In the genomic region with DNA sequence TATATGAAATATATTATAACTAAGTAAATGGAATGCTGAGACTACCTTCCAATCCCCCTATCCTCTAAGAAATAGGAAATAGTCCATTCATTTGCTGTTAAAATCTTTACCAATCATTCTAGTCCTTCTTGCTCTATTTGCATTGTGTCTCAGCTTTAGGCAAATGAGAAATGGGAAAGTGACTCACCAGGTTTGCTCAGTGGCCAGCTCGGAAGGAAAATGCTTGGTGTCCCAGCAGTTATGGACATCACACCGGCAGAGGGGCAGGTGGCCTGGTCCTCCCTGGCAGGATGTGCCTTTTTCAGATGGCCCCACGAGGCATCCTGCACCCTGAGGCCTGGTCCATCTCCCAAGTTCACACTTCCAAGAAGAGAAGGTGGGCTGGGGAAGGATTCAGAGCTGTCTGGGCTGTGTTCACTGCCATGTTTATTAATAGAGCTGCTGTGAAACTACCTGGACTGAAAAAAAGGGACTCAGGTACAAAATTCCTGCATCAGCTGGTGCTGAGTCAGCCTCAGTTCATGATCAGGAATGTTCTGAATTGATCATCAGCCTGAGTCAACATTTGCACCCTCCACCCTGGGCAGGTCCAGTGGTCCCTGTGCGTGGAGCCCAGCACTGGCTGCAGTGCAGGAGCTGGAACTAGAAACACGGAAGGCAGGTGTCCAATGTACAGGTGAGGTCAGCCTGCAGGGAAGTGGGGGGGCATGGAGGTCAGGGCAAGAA, we compare ENCODE assay signal across 17 cellular contexts.
A peak's percentile ranks its signal among the peaks of the same experiment; 100 is the strongest.
DNase-seq lines count a peak whose midpoint lies in the region; ATAC-seq and TF ChIP-seq lines count a peak whose summit lies in the region.
"Had no signal": no experiment of that assay in that cellular context is flagged by ENCODE, and none has a peak within 500 bp of the region (broad histone marks: within the 10 kb centered on the region; RNA-seq: fewer than 3 reads in every experiment).

No MANE protein-coding gene starts in this region.

- H3K4me3 Mint-ChIP-seq in CD4-positive, alpha-beta T cell: no peak overlapping the region
- no peak overlapping the region for H3K4me3 Mint-ChIP-seq in activated T-helper 17 cell treated with anti-CD3 and anti-CD28 coated beads, Interleukin-2, amount 50 U/mL, for 72 hours
- H3K4me3 Mint-ChIP-seq: activated CD4-positive, alpha-beta memory T cell treated with anti-CD3 and anti-CD28 coated beads for 36 hours; effector memory CD8-positive, alpha-beta T cell; memory B cell; nephron; stimulated activated naive CD8-positive, alpha-beta T cell treated with anti-CD3 and anti-CD28 coated beads, Interleukin-15, amount 100 ng/mL, for 72 hours had no signal

- POLR2A ChIA-PET in PC-9 (lab: Charles Lee; ENCODE audit: unreplicated experiment): no interaction called here
- POLR2A ChIA-PET in CD4-positive, alpha-beta T cell (lab: Charles Lee): no interaction called here

- H2AFZ ChIP-seq in PC-9: no peak overlapping the region

- peak overlapping the region; percentile 43 for H3K4me2 ChIP-seq in PC-9

- no peaks in the 10 kb centered on the region for H3K79me2 ChIP-seq in PC-9 (ENCODE audit: low read depth)

- no peaks in the 10 kb centered on the region for H3K27me3 ChIP-seq in PC-9 (ENCODE audit: insufficient read depth, low read depth)
- H3K27me3 ChIP-seq in CD4-positive, alpha-beta T cell (ENCODE audit: control insufficient read depth, insufficient read depth, low read length): no peaks in the 10 kb centered on the region
- H3K27me3 ChIP-seq: gastroesophageal sphincter had no signal

- H3K4me1 Mint-ChIP-seq in CD4-positive, alpha-beta T cell (ENCODE audit: low read depth): no peaks in the 10 kb centered on the region
- H3K4me1 Mint-ChIP-seq in activated T-helper 17 cell treated with anti-CD3 and anti-CD28 coated beads, Interleukin-2, amount 50 U/mL, for 72 hours: no peaks in the 10 kb centered on the region
- H3K4me1 Mint-ChIP-seq: stimulated activated naive CD8-positive, alpha-beta T cell treated with anti-CD3 and anti-CD28 coated beads, Interleukin-15, amount 100 ng/mL, for 72 hours had no signal

- H3K36me3 Mint-ChIP-seq in CD4-positive, alpha-beta T cell (ENCODE audit: low read depth): no peaks in the 10 kb centered on the region
- H3K36me3 Mint-ChIP-seq in activated T-helper 17 cell treated with anti-CD3 and anti-CD28 coated beads, Interleukin-2, amount 50 U/mL, for 72 hours (ENCODE audit: low read depth): no peaks in the 10 kb centered on the region
- H3K36me3 Mint-ChIP-seq: activated CD4-positive, alpha-beta memory T cell treated with anti-CD3 and anti-CD28 coated beads for 36 hours had no signal

- no peaks in the 10 kb centered on the region for H3K36me3 ChIP-seq in PC-9 (ENCODE audit: low read depth)
- H3K36me3 ChIP-seq: gastroesophageal sphincter had no signal

- CTCF ChIA-PET in PC-9 (lab: Charles Lee): interaction anchor here (1.2 kb wide), 1 partner anchor 560 kb away, joined by 4 read pairs; no protein-coding TSS in a partner anchor
- CTCF ChIA-PET in CD4-positive, alpha-beta T cell (lab: Charles Lee): no interaction called here

- H3K4me3 ChIP-seq in PC-9: no peak overlapping the region
- no peak overlapping the region for H3K4me3 ChIP-seq in fibroblast of mammary gland (ENCODE audit: control insufficient read depth, low read depth, low read length)
- no peak overlapping the region for H3K4me3 ChIP-seq in lower leg skin (ENCODE audit: low read depth, poor library complexity, severe bottlenecking)
- H3K4me3 ChIP-seq: gastroesophageal sphincter had no signal

- DNase-seq in SHP77 (lab: John Stamatoyannopoulos, UW) (peak; percentile 27 to 58), SHP77 treated with DMSO at 0.1 percent for 48 hours (lab: John Stamatoyannopoulos, UW) (no peak), PC-9 (peak; percentile 57 to 85), fibroblast of mammary gland (ENCODE audit: low read depth) (peak; percentile 27), renal cortical epithelial cell (ENCODE audit: low read depth) (peak; percentile 69), lower leg skin (ENCODE audit: low spot score in 2 of 2) (no peak)
- DNase-seq in CD4-positive, alpha-beta T cell: no peak
- DNase-seq: activated CD4-positive, alpha-beta memory T cell treated with anti-CD3 and anti-CD28 coated beads for 36 hours; central memory CD4-positive, alpha-beta T cell; effector memory CD8-positive, alpha-beta T cell; NCI-H524 treated with DMSO at 0.1 percent for 48 hours; stimulated activated CD4-positive, alpha-beta T cell treated with anti-CD3 and anti-CD28 coated beads, Interleukin-15, amount 100 ng/mL, for 24 hours; stimulated activated naive CD8-positive, alpha-beta T cell treated with anti-CD3 and anti-CD28 coated beads, Interleukin-15, amount 100 ng/mL, for 72 hours had no signal

- no peaks in the 10 kb centered on the region for H3K9me2 ChIP-seq in PC-9 (ENCODE audit: insufficient read depth)

- TF ChIP-seq CTCF in PC-9 (conservative IDR thresholded peaks at IDR 0.05) (no peak), fibroblast of mammary gland (conservative IDR thresholded peaks at IDR 0.05; ENCODE audit: control insufficient read depth, insufficient read depth, low read depth, low read length) (no peak), lower leg skin (IDR thresholded peaks at IDR 0.05) (no peak)
- no peak for TF ChIP-seq CTCF in CD4-positive, alpha-beta T cell (IDR thresholded peaks at IDR 0.05)

- ATAC-seq in CD4-positive, alpha-beta T cell (ENCODE audit: poor library complexity): no peak
- ATAC-seq in activated T-helper 17 cell treated with anti-CD3 and anti-CD28 coated beads, Interleukin-2, amount 50 U/mL, for 72 hours (replicated peaks): no peak
- ATAC-seq: effector memory CD8-positive, alpha-beta T cell; gastroesophageal sphincter; stimulated activated naive CD8-positive, alpha-beta T cell treated with anti-CD3 and anti-CD28 coated beads, Interleukin-15, amount 100 ng/mL, for 72 hours had no signal

- peaks cover 29% of the 10 kb centered on the region for H3K27me3 Mint-ChIP-seq in CD4-positive, alpha-beta T cell
- peaks cover 8% of the 10 kb centered on the region for H3K27me3 Mint-ChIP-seq in activated T-helper 17 cell treated with anti-CD3 and anti-CD28 coated beads, Interleukin-2, amount 50 U/mL, for 72 hours

- peaks cover 25% of the 10 kb centered on the region for H3K4me1 ChIP-seq in PC-9 (replicated peaks; ENCODE audit: insufficient read depth)
- H3K4me1 ChIP-seq: gastroesophageal sphincter had no signal

- intact Hi-C loops in PC-9 (cut with micrococcal nuclease; ENCODE audit: unreplicated experiment): loop anchor here (5.0 to 10.0 kb wide), 4 partner anchors 125 to 1188 kb away; no protein-coding TSS in a partner anchor
- intact Hi-C loops in CD4-positive, alpha-beta T cell (cut with DNase I, micrococcal nuclease): no loop called here
- intact Hi-C loops in lower leg skin (cut with DNase I; ENCODE audit: low total_unique reads): no loop called here

- H3K9me3 Mint-ChIP-seq in CD4-positive, alpha-beta T cell: peaks cover 6% of the 10 kb centered on the region
- peaks cover 4% of the 10 kb centered on the region for H3K9me3 Mint-ChIP-seq in activated T-helper 17 cell treated with anti-CD3 and anti-CD28 coated beads, Interleukin-2, amount 50 U/mL, for 72 hours

- 86 to 87% methylated on average over 5 of the region's 5 CpGs for WGBS in lower leg skin, 2 donors

- H4K20me1 ChIP-seq in PC-9 (ENCODE audit: insufficient read depth): no peaks in the 10 kb centered on the region

- no TSS peak for BruUV-seq in PC-9 (replicated peaks; lab: Mats Ljungman, UMichigan)

- no peak overlapping the region for H3K27ac Mint-ChIP-seq in CD4-positive, alpha-beta T cell
- H3K27ac Mint-ChIP-seq in activated T-helper 17 cell treated with anti-CD3 and anti-CD28 coated beads, Interleukin-2, amount 50 U/mL, for 72 hours: no peak overlapping the region
- H3K27ac Mint-ChIP-seq: activated CD4-positive, alpha-beta memory T cell treated with anti-CD3 and anti-CD28 coated beads for 36 hours; effector memory CD8-positive, alpha-beta T cell; memory B cell; nephron; stimulated activated naive CD8-positive, alpha-beta T cell treated with anti-CD3 and anti-CD28 coated beads, Interleukin-15, amount 100 ng/mL, for 72 hours had no signal

- peaks cover 9% of the 10 kb centered on the region; the same call in 1 of the 2 replicates for H3F3A ChIP-seq in PC-9 (ENCODE audit: insufficient read depth, low read depth)

- TF ChIP-seq POLR2A in lower leg skin (IDR thresholded peaks at IDR 0.05): no peak

- peak overlapping the region; percentile 40 for H3K27ac ChIP-seq in PC-9
- no peak overlapping the region for H3K27ac ChIP-seq in CD4-positive, alpha-beta T cell (ENCODE audit: low read depth, low read length)
- H3K27ac ChIP-seq: gastroesophageal sphincter had no signal

- 0 out of 2 replicates have a peak, but pooled peaks cover 4% of the 10 kb centered on the region for H3K9me3 ChIP-seq in PC-9 (ENCODE audit: insufficient read depth, low read depth)
- H3K9me3 ChIP-seq in CD4-positive, alpha-beta T cell (ENCODE audit: control insufficient read depth, low read length): no peaks in the 10 kb centered on the region
- H3K9me3 ChIP-seq: gastroesophageal sphincter had no signal

Comparison
In these comparisons a context has a peak if more than half of its experiments do, and no peak if none do; other contexts are left out.
1. DNase-seq: peak in SHP77 (2 of 2), PC-9 (2 of 2), fibroblast of mammary gland (single experiment) and renal cortical epithelial cell (single experiment); none in SHP77 treated with DMSO at 0.1 percent for 48 hours (single experiment), CD4-positive, alpha-beta T cell (0 of 10) and lower leg skin (0 of 2).